In genomic region chr6:109082178-109082577, GRCh38 we compare ENCODE assay signal across 12 cellular contexts. TPM values are rescaled to one million over a fixed set of nuclear protein-coding genes. Genes with fewer than 3 reads are reported as not detected.
DNase-seq lines count a peak whose midpoint lies in the region; ATAC-seq and TF ChIP-seq lines count a peak whose summit lies in the region.
"Had no signal": no experiment of that assay in that cellular context is flagged by ENCODE, and none has a peak within 500 bp of the region (broad histone marks: within the 10 kb centered on the region; RNA-seq: fewer than 3 reads in every experiment).

No MANE protein-coding gene starts in this region.

- H3K9me3 Mint-ChIP-seq in WTC11 = no peaks in the 10 kb centered on the region
- H3K9me3 Mint-ChIP-seq: activated naive CD4-positive, alpha-beta T cell treated with anti-CD3 and anti-CD28 coated beads, Interleukin-2, amount 50 U/mL, for 24 hours; mesothelial cell of epicardium; type B pancreatic cell had no signal

- DNase-seq in Right ventricle myocardium inferior (ENCODE audit: missing footprints) = no peak
- no peak for DNase-seq in cardiac septum (ENCODE audit: low spot score)
- no peak for DNase-seq in WTC11 (ENCODE audit: low spot score)
- DNase-seq in iPS-NIHi11 (ENCODE audit: low spot score) = peak; percentile 14
- no peak for DNase-seq in amygdala (lab: John Stamatoyannopoulos, UW)
- no peak for DNase-seq in activated T-cell treated with anti-CD3 and anti-CD28 coated beads, Interleukin-2, amount 50 U/mL, for 1 hour
- DNase-seq: WERI-Rb-1 had no signal

- no peaks in the 10 kb centered on the region for H3K36me3 Mint-ChIP-seq in WTC11
- H3K36me3 Mint-ChIP-seq: mesothelial cell of epicardium, type B pancreatic cell had no signal

- CTCF ChIA-PET in WTC11 (lab: Charles Lee) = interaction anchor here (0.6 to 1.3 kb wide), 4 partner anchors 9 to 619 kb away, joined by 3 read pairs; partner anchors contain the start of gene SESN1

- H3K4me3 Mint-ChIP-seq in WTC11 = no peak overlapping the region
- H3K4me3 Mint-ChIP-seq: activated naive CD4-positive, alpha-beta T cell treated with anti-CD3 and anti-CD28 coated beads, Interleukin-2, amount 50 U/mL, for 24 hours; mesothelial cell of epicardium; type B pancreatic cell had no signal

- intact Hi-C loops in Right ventricle myocardium inferior (cut with DNase I) = loop anchor here (5.0 kb wide), 1 partner anchor 525 kb away; no protein-coding TSS in a partner anchor
- intact Hi-C loops in cardiac septum (cut with DNase I) = no loop called here

- peak; percentile 21 for ATAC-seq in Right ventricle myocardium inferior
- ATAC-seq in WTC11 = peak; percentile 95
- no peak for ATAC-seq in HG03139 (IDR thresholded peaks at IDR 0.05; ENCODE audit: unreplicated experiment)
- no peak for ATAC-seq in GM21723 (IDR thresholded peaks at IDR 0.05; ENCODE audit: unreplicated experiment)

- no peak overlapping the region for H3K27ac Mint-ChIP-seq in WTC11
- H3K27ac Mint-ChIP-seq: activated naive CD4-positive, alpha-beta T cell treated with anti-CD3 and anti-CD28 coated beads, Interleukin-2, amount 50 U/mL, for 24 hours; mesothelial cell of epicardium; type B pancreatic cell had no signal

- H3K4me1 Mint-ChIP-seq in WTC11 = peaks cover 9% of the 10 kb centered on the region; the same call in 1 of the 2 replicates
- H3K4me1 Mint-ChIP-seq: mesothelial cell of epicardium had no signal

- POLR2A ChIA-PET in WTC11 (lab: Charles Lee) = interaction anchor here (0.6 kb wide), 1 partner anchor 12 kb away, joined by 3 read pairs; the partner anchor contains the start of gene SESN1

- H3K27me3 Mint-ChIP-seq in WTC11 (ENCODE audit: low read depth) = no peaks in the 10 kb centered on the region
- H3K27me3 Mint-ChIP-seq: activated naive CD4-positive, alpha-beta T cell treated with anti-CD3 and anti-CD28 coated beads, Interleukin-2, amount 50 U/mL, for 24 hours; type B pancreatic cell had no signal

- no peak for TF ChIP-seq CTCF in WTC11 (IDR thresholded peaks at IDR 0.05)

TF ChIP-seq in WTC11, 78 proteins besides CTCF, POLR2A, EP300 and RAD21:
- no peak for TF ChIP-seq ZNF671 (CRISPR knock-in tag; IDR thresholded peaks at IDR 0.05)
- TF ChIP-seq ZMAT4 (CRISPR knock-in tag; IDR thresholded peaks at IDR 0.05) = no peak
- TF ChIP-seq FOXJ3 (CRISPR knock-in tag; IDR thresholded peaks at IDR 0.05; ENCODE audit: borderline replicate concordance) = no peak
- no peak for TF ChIP-seq IRF1 (CRISPR knock-in tag; IDR thresholded peaks at IDR 0.05)
- no peak for TF ChIP-seq ZSCAN18 (CRISPR knock-in tag; IDR thresholded peaks at IDR 0.05)
- no peak for TF ChIP-seq TCF7 (CRISPR knock-in tag; IDR thresholded peaks at IDR 0.05; ENCODE audit: low read depth)
- TF ChIP-seq JAZF1 (CRISPR knock-in tag; IDR thresholded peaks at IDR 0.05) = no peak
- TF ChIP-seq IRF2 (CRISPR knock-in tag; IDR thresholded peaks at IDR 0.05; ENCODE audit: borderline replicate concordance, low read depth) = no peak
- no peak for TF ChIP-seq ZBTB43 (CRISPR knock-in tag; IDR thresholded peaks at IDR 0.05)
- no peak for TF ChIP-seq ZNF138 (CRISPR knock-in tag; conservative IDR thresholded peaks at IDR 0.05)
- TF ChIP-seq MAX (CRISPR knock-in tag; IDR thresholded peaks at IDR 0.05) = no peak
- TF ChIP-seq ZNF281 (CRISPR knock-in tag; IDR thresholded peaks at IDR 0.05) = no peak
- no peak for TF ChIP-seq ZBTB21 (CRISPR knock-in tag; IDR thresholded peaks at IDR 0.05; ENCODE audit: borderline replicate concordance)
- TF ChIP-seq SP1 (CRISPR knock-in tag; conservative IDR thresholded peaks at IDR 0.05) = no peak
- no peak for TF ChIP-seq PRDM15 (CRISPR knock-in tag; IDR thresholded peaks at IDR 0.05)

RNA-seq across cellular contexts. Expression of gene SESN1, which starts 12.5 kb away (rescaled TPM):
- total RNA-seq in Right ventricle myocardium inferior = 60.2 TPM
- 29.6 TPM for total RNA-seq in cardiac septum
- 22.2 to 30.2 TPM (median 22.5 TPM) in 3 replicates for total RNA-seq in WTC11 (2021)

RNA-seq across cellular contexts. Expression of gene CEP57L1, which starts 13.1 kb away (rescaled TPM):
- 7.7 TPM for total RNA-seq in Right ventricle myocardium inferior
- 7.9 TPM for total RNA-seq in cardiac septum
- 12.2 to 13.3 TPM (median 13.1 TPM) in 3 replicates for total RNA-seq in WTC11 (2021)

Comparison
In these comparisons a context has a peak if more than half of its experiments do, and no peak if none do; other contexts are left out.
1. ATAC-seq: peak in Right ventricle myocardium inferior (single experiment) and WTC11 (single experiment); none in HG03139 (single experiment) and GM21723 (single experiment).